25 cellular contexts compared by ENCODE assay signal in the genomic region with DNA sequence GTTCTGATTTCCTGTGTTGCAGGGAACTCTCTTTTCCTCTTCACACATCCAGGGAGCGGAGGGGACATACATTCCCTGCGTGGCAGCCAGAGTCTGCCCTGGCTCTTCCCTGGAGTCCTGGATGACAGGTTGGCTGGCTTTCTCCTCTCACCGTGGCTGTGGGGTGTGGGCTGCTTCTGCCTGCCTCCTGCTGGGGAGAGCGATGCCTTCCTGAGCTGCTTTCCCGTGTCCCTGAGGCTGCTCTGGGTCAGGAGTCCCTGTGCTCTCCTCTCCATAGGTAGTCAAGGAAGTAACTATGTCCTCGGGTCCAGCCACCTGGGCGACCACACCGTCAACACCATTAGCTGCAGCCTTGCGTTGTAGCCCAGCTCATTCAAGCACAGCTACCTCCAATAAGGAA.
A peak's percentile ranks its signal among the peaks of the same experiment; 100 is the strongest.
DNase-seq lines count a peak whose midpoint lies in the region; ATAC-seq, FAIRE-seq and TF ChIP-seq lines count a peak whose summit lies in the region.
"Had no signal": no experiment of that assay in that cellular context is flagged by ENCODE, and none has a peak within 500 bp of the region (broad histone marks: within the 10 kb centered on the region; RNA-seq: fewer than 3 reads in every experiment).

No MANE protein-coding gene starts in this region.

- FAIRE-seq in HepG2 (lab: Jason Lieb, UNC), result no peak
- FAIRE-seq: A549, GM12892, HTR-8/SVneo, RCC 7860 had no signal

- H3K4me1 ChIP-seq in HepG2 (ENCODE audit: insufficient read depth, low read length) (no peaks in the 10 kb centered on the region), right lobe of liver (no peaks in the 10 kb centered on the region)
- H3K4me1 ChIP-seq: A549, HAP-1 had no signal

- H3K9me3 ChIP-seq in HepG2 (ENCODE audit: low read length) (no peaks in the 10 kb centered on the region), right lobe of liver (no peaks in the 10 kb centered on the region), WERI-Rb-1 (ENCODE audit: severe bottlenecking) (no peaks in the 10 kb centered on the region)
- H3K9me3 ChIP-seq: A549, BLaER1, HAP-1, SK-N-SH had no signal

- peaks cover 3 to 34% of the 10 kb centered on the region in 2 experiments; a peak in 4 of 5 replicates for H3K27me3 ChIP-seq in HepG2 (ENCODE audit: control insufficient read depth in 1 of 2, insufficient read depth in 2 of 2, low read length in 2 of 2)
- H3K27me3 ChIP-seq in right lobe of liver, result no peaks in the 10 kb centered on the region
- H3K27me3 ChIP-seq in WERI-Rb-1 (ENCODE audit: insufficient read depth, low read depth, severe bottlenecking), result no peaks in the 10 kb centered on the region

- no peak overlapping the region for H3K4me3 Mint-ChIP-seq in T-cell
- H3K4me3 Mint-ChIP-seq: CD4-positive, alpha-beta memory T cell had no signal

- H3K36me3 Mint-ChIP-seq in T-cell, result no peaks in the 10 kb centered on the region
- H3K36me3 Mint-ChIP-seq: CD4-positive, alpha-beta memory T cell had no signal

- H3K4me1 Mint-ChIP-seq in T-cell, result no peaks in the 10 kb centered on the region

- H3K36me3 ChIP-seq in HepG2 (replicated peaks in 1 of 2; ENCODE audit: control insufficient read depth in 1 of 2, insufficient read depth in 2 of 2, low read length in 2 of 2) (no peaks in the 10 kb centered on the region), right lobe of liver (no peaks in the 10 kb centered on the region), WERI-Rb-1 (no peaks in the 10 kb centered on the region)
- H3K36me3 ChIP-seq: BLaER1, HAP-1 had no signal

- POLR2A ChIA-PET in HepG2 (lab: Yijun Ruan, JAX) (no interaction called here), T-cell (lab: Charles Lee) (no interaction called here)

- H3K9me3 Mint-ChIP-seq in T-cell, result no peaks in the 10 kb centered on the region
- H3K9me3 Mint-ChIP-seq: CD4-positive, alpha-beta memory T cell had no signal

- no peaks in the 10 kb centered on the region for H4K20me1 ChIP-seq in HepG2 (ENCODE audit: insufficient read depth, low read length)
- H4K20me1 ChIP-seq: BLaER1 had no signal

- CTCF ChIA-PET in HepG2 (lab: Yijun Ruan, JAX; ENCODE audit: low intra/inter-chr PET ratio, low total read pairs) (no interaction called here), T-cell (lab: Charles Lee) (no interaction called here)

- no peak overlapping the region for H2AFZ ChIP-seq in HepG2 (ENCODE audit: low read length)

- 46% methylated on average over 5 of the region's 9 CpGs for WGBS in HepG2 (ENCODE audit: low lambda C conversion rate)
- WGBS in right lobe of liver (ENCODE audit: insufficient coverage, low coverage, low lambda C conversion rate, missing lambda C conversion rate), result 71% methylated on average over 4 of the region's 9 CpGs

- peaks cover 10 to 14% of the 10 kb centered on the region in 2 donors for H3K27me3 Mint-ChIP-seq in T-cell

- peak; percentile 78 for ATAC-seq in HepG2
- ATAC-seq in right lobe of liver, result no peak
- peak; percentile 68 for ATAC-seq in left ventricle myocardium superior
- ATAC-seq in T-cell (replicated peaks in 1 of 4), result no peak
- ATAC-seq: A549 had no signal

- H3K79me2 ChIP-seq in HepG2 (ENCODE audit: insufficient read depth, low read length), result no peaks in the 10 kb centered on the region

- TF ChIP-seq CTCF in HepG2 (CRISPR knock-in tag; IDR thresholded peaks at IDR 0.05) (peak; percentile 35; the same call in 1 of the 2 replicates), right lobe of liver (IDR thresholded peaks at IDR 0.05) (no peak), WERI-Rb-1 (IDR thresholded peaks at IDR 0.05; ENCODE audit: low read depth, low read length) (peak; percentile 53; the same call in 1 of the 2 replicates), GM20000 (IDR thresholded peaks at IDR 0.05; ENCODE audit: extremely low read depth, missing control alignments) (no peak)

- no peak for DNase-seq in HepG2 (ENCODE audit: low spot score)
- no peak for DNase-seq in right lobe of liver
- DNase-seq in WERI-Rb-1, result no peak
- peak; percentile 34 for DNase-seq in left ventricle myocardium superior
- DNase-seq in GM20000 (ENCODE audit: low spot score), result no peak
- no peak for DNase-seq in NCI-H2107 (lab: John Stamatoyannopoulos, UW)
- DNase-seq in T-cell, result no peak
- DNase-seq: CD4-positive, alpha-beta memory T cell; DMS53; MM.1S; NCI-H1092; NCI-H1436 treated with DMSO at 0.1 percent for 48 hours; NCI-H2029 treated with DMSO at 0.1 percent for 48 hours; NCI-H2171 treated with DMSO at 0.1 percent for 48 hours; NCI-H446; NCI-H526 treated with DMSO at 0.1 percent for 48 hours; NK-92 treated with Interleukin-12 subunit alpha and Interleukin-12 subunit beta, amount 100 ng/mL, for 24 hours; SHP77; SK-N-SH had no signal

- intact Hi-C loops in HepG2 (cut with micrococcal nuclease; ENCODE audit: unreplicated experiment), result no loop called here
- intact Hi-C loops in right lobe of liver (cut with DNase I), result no loop called here
- intact Hi-C loops in left ventricle myocardium superior (cut with micrococcal nuclease), result no loop called here

- no TSS peak for BruUV-seq in HepG2 (replicated peaks; lab: Mats Ljungman, UMichigan)

- in situ Hi-C loops in HepG2 (cut with HindIII; ENCODE audit: extremely low pct_ligation_motif_present, low pct_unique_long_range_greater_than_20kb), result no loop called here

- H3K27ac ChIP-seq in HepG2 (ENCODE audit: extremely low read length, insufficient read depth, low read length) (no peak overlapping the region), right lobe of liver (no peak overlapping the region), WERI-Rb-1 (no peak overlapping the region)
- H3K27ac ChIP-seq: A549, BLaER1 had no signal

- H3K4me3 ChIP-seq in HepG2 (replicated peaks in 1 of 3; ENCODE audit: insufficient read depth in 1 of 3, low read depth in 2 of 3, low read length in 3 of 3) (no peak overlapping the region), right lobe of liver (no peak overlapping the region), WERI-Rb-1 (ENCODE audit: low read depth, low read length) (no peak overlapping the region)
- H3K4me3 ChIP-seq: A549, BLaER1, HAP-1 had no signal

- TF ChIP-seq RAD21 in HepG2 (CRISPR knock-in tag; IDR thresholded peaks at IDR 0.05), result no peak

- H3K9ac ChIP-seq in HepG2 (ENCODE audit: insufficient read depth, low read depth, low read length), result no peak overlapping the region
- H3K9ac ChIP-seq: BLaER1, SK-N-SH had no signal

- TF ChIP-seq EP300 in HepG2 (IDR thresholded peaks at IDR 0.05; ENCODE audit: low read depth in 2 of 2, low read length in 2 of 2) (no peak), HepG2 (CRISPR knock-in tag; IDR thresholded peaks at IDR 0.05; ENCODE audit: borderline replicate concordance) (no peak)

- H3K27ac Mint-ChIP-seq in T-cell, result no peak overlapping the region
- H3K27ac Mint-ChIP-seq: CD4-positive, alpha-beta memory T cell had no signal

- TF ChIP-seq POLR2A in HepG2 (IDR thresholded peaks at IDR 0.05; ENCODE audit: insufficient read depth in 1 of 2, low read depth in 2 of 2, low read length in 2 of 2), result no peak
- TF ChIP-seq POLR2A in right lobe of liver (IDR thresholded peaks at IDR 0.05), result no peak

- H3K4me2 ChIP-seq in HepG2 (ENCODE audit: low read depth, low read length), result no peak overlapping the region
- H3K4me2 ChIP-seq: A549, BLaER1, SK-N-SH had no signal

TF ChIP-seq in HepG2, 621 proteins besides CTCF, POLR2A, EP300 and RAD21:
- TF ChIP-seq, protein P1, sequence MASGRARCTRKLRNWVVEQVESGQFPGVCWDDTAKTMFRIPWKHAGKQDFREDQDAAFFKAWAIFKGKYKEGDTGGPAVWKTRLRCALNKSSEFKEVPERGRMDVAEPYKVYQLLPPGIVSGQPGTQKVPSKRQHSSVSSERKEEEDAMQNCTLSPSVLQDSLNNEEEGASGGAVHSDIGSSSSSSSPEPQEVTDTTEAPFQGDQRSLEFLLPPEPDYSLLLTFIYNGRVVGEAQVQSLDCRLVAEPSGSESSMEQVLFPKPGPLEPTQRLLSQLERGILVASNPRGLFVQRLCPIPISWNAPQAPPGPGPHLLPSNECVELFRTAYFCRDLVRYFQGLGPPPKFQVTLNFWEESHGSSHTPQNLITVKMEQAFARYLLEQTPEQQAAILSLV (CRISPR knock-in tag; IDR thresholded peaks at IDR 0.05; ENCODE audit: borderline replicate concordance), result no peak
- no peak for TF ChIP-seq ZFP1 (CRISPR knock-in tag; IDR thresholded peaks at IDR 0.05)
- TF ChIP-seq TAF1 (CRISPR knock-in tag; IDR thresholded peaks at IDR 0.05), result no peak
- TF ChIP-seq, protein P2, sequence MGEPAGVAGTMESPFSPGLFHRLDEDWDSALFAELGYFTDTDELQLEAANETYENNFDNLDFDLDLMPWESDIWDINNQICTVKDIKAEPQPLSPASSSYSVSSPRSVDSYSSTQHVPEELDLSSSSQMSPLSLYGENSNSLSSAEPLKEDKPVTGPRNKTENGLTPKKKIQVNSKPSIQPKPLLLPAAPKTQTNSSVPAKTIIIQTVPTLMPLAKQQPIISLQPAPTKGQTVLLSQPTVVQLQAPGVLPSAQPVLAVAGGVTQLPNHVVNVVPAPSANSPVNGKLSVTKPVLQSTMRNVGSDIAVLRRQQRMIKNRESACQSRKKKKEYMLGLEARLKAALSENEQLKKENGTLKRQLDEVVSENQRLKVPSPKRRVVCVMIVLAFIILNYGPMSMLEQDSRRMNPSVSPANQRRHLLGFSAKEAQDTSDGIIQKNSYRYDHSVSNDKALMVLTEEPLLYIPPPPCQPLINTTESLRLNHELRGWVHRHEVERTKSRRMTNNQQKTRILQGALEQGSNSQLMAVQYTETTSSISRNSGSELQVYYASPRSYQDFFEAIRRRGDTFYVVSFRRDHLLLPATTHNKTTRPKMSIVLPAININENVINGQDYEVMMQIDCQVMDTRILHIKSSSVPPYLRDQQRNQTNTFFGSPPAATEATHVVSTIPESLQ (CRISPR knock-in tag; conservative IDR thresholded peaks at IDR 0.05), result no peak
- TF ChIP-seq SRSF4 (IDR thresholded peaks at IDR 0.05; ENCODE audit: low read depth, low read length, poor library complexity, severe bottlenecking), result no peak
- no peak for TF ChIP-seq TCF7 (IDR thresholded peaks at IDR 0.05; ENCODE audit: low read depth)
- TF ChIP-seq, protein P3, sequence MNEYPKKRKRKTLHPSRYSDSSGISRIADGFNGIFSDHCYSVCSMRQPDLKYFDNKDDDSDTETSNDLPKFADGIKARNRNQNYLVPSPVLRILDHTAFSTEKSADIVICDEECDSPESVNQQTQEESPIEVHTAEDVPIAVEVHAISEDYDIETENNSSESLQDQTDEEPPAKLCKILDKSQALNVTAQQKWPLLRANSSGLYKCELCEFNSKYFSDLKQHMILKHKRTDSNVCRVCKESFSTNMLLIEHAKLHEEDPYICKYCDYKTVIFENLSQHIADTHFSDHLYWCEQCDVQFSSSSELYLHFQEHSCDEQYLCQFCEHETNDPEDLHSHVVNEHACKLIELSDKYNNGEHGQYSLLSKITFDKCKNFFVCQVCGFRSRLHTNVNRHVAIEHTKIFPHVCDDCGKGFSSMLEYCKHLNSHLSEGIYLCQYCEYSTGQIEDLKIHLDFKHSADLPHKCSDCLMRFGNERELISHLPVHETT (CRISPR knock-in tag; conservative IDR thresholded peaks at IDR 0.05), result no peak
- TF ChIP-seq ZNF253 (CRISPR knock-in tag; IDR thresholded peaks at IDR 0.05; ENCODE audit: borderline replicate concordance), result no peak
TF ChIP-seq in HepG2: peak in this region for 0.

Comparison
In these comparisons a context has a peak if more than half of its experiments do, and no peak if none do; other contexts are left out.
1. ATAC-seq: peak in HepG2 (single experiment) and left ventricle myocardium superior (single experiment); none in right lobe of liver (0 of 4) and T-cell (0 of 4).
2. CTCF ChIP-seq: peak in HepG2 (single experiment) and WERI-Rb-1 (single experiment); none in right lobe of liver (0 of 4) and GM20000 (single experiment).